In genomic region chr14:23567186-23568020, GRCh38 we compare ENCODE assay signal across 1 cellular context.
A peak's percentile ranks its signal among the peaks of the same experiment; 100 is the strongest.
TF ChIP-seq lines count a peak whose summit lies in the region.

A gene with protein sequence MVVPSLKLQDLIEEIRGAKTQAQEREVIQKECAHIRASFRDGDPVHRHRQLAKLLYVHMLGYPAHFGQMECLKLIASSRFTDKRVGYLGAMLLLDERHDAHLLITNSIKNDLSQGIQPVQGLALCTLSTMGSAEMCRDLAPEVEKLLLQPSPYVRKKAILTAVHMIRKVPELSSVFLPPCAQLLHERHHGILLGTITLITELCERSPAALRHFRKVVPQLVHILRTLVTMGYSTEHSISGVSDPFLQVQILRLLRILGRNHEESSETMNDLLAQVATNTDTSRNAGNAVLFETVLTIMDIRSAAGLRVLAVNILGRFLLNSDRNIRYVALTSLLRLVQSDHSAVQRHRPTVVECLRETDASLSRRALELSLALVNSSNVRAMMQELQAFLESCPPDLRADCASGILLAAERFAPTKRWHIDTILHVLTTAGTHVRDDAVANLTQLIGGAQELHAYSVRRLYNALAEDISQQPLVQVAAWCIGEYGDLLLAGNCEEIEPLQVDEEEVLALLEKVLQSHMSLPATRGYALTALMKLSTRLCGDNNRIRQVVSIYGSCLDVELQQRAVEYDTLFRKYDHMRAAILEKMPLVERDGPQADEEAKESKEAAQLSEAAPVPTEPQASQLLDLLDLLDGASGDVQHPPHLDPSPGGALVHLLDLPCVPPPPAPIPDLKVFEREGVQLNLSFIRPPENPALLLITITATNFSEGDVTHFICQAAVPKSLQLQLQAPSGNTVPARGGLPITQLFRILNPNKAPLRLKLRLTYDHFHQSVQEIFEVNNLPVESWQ (minus strand): TSS chr14:23567791. CDS start chr14:23567314, 477 bp downstream.

TF ChIP-seq in HepG2, 621 proteins besides CTCF, POLR2A, EP300 and RAD21 (continued from another document and continues in another):
- TF ChIP-seq ZNF577 (CRISPR knock-in tag; IDR thresholded peaks at IDR 0.05; ENCODE audit: borderline replicate concordance, low read depth) (0 out of 2 replicates have a peak, but pooled peaks have one; percentile 80), ZNF253 (CRISPR knock-in tag; IDR thresholded peaks at IDR 0.05; ENCODE audit: borderline replicate concordance) (peak; percentile 89; the same call in 1 of the 2 replicates), NFE2L1 (CRISPR knock-in tag; IDR thresholded peaks at IDR 0.05; ENCODE audit: borderline replicate concordance) (peak; percentile 78; the same call in 1 of the 2 replicates), MLLT10 (CRISPR knock-in tag; IDR thresholded peaks at IDR 0.05) (no peak), FOSL2 (CRISPR knock-in tag; IDR thresholded peaks at IDR 0.05) (peak; percentile 76), ZNF180 (CRISPR knock-in tag; IDR thresholded peaks at IDR 0.05; ENCODE audit: borderline replicate concordance, low read depth) (no peak), GATAD1 (CRISPR knock-in tag; IDR thresholded peaks at IDR 0.05) (peak; percentile 88), HNRNPL (IDR thresholded peaks at IDR 0.05; ENCODE audit: low read depth, low read length) (peak; percentile 64), AKNA (CRISPR knock-in tag; IDR thresholded peaks at IDR 0.05; ENCODE audit: borderline replicate concordance) (no peak), AKAP8 (CRISPR knock-in tag; IDR thresholded peaks at IDR 0.05) (no peak), ARID2 (CRISPR knock-in tag; IDR thresholded peaks at IDR 0.05; ENCODE audit: borderline replicate concordance) (no peak; the same call in 1 of the 2 replicates), ZBTB20 (CRISPR knock-in tag; IDR thresholded peaks at IDR 0.05; ENCODE audit: borderline replicate concordance, low read depth) (peak; percentile 87; the same call in 1 of the 2 replicates), ZSCAN30 (CRISPR knock-in tag; IDR thresholded peaks at IDR 0.05) (no peak), ZBTB25 (CRISPR knock-in tag; IDR thresholded peaks at IDR 0.05) (peak; percentile 96), ZFAT (CRISPR knock-in tag; conservative IDR thresholded peaks at IDR 0.05) (no peak), ZFP36 (IDR thresholded peaks at IDR 0.05; ENCODE audit: borderline replicate concordance, low read depth, low read length, partially characterized antibody) (no peak), SOX5 (CRISPR knock-in tag; IDR thresholded peaks at IDR 0.05; ENCODE audit: borderline replicate concordance) (peak; percentile 64), AFF4 (CRISPR knock-in tag; IDR thresholded peaks at IDR 0.05) (no peak), CBX2 (IDR thresholded peaks at IDR 0.05; ENCODE audit: low read depth, low read length) (no peak), CBX2 (CRISPR knock-in tag; IDR thresholded peaks at IDR 0.05; ENCODE audit: low read depth) (no peak), NRL (CRISPR knock-in tag; IDR thresholded peaks at IDR 0.05; ENCODE audit: borderline replicate concordance) (peak; percentile 91), ZBTB42 (CRISPR knock-in tag; IDR thresholded peaks at IDR 0.05) (peak; percentile 70; the same call in 1 of the 2 replicates), ZSCAN25 (CRISPR knock-in tag; IDR thresholded peaks at IDR 0.05) (peak; percentile 79), ZNF607 (CRISPR knock-in tag; IDR thresholded peaks at IDR 0.05; ENCODE audit: borderline replicate concordance) (peak; percentile 97), HMGA1 (CRISPR knock-in tag; conservative IDR thresholded peaks at IDR 0.05) (no peak), ZNF24 (IDR thresholded peaks at IDR 0.05) (no peak)
- TF ChIP-seq, protein P1, sequence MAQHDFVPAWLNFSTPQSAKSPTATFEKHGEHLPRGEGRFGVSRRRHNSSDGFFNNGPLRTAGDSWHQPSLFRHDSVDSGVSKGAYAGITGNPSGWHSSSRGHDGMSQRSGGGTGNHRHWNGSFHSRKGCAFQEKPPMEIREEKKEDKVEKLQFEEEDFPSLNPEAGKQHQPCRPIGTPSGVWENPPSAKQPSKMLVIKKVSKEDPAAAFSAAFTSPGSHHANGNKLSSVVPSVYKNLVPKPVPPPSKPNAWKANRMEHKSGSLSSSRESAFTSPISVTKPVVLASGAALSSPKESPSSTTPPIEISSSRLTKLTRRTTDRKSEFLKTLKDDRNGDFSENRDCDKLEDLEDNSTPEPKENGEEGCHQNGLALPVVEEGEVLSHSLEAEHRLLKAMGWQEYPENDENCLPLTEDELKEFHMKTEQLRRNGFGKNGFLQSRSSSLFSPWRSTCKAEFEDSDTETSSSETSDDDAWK (CRISPR knock-in tag; IDR thresholded peaks at IDR 0.05) = no peak
- TF ChIP-seq, protein P2, sequence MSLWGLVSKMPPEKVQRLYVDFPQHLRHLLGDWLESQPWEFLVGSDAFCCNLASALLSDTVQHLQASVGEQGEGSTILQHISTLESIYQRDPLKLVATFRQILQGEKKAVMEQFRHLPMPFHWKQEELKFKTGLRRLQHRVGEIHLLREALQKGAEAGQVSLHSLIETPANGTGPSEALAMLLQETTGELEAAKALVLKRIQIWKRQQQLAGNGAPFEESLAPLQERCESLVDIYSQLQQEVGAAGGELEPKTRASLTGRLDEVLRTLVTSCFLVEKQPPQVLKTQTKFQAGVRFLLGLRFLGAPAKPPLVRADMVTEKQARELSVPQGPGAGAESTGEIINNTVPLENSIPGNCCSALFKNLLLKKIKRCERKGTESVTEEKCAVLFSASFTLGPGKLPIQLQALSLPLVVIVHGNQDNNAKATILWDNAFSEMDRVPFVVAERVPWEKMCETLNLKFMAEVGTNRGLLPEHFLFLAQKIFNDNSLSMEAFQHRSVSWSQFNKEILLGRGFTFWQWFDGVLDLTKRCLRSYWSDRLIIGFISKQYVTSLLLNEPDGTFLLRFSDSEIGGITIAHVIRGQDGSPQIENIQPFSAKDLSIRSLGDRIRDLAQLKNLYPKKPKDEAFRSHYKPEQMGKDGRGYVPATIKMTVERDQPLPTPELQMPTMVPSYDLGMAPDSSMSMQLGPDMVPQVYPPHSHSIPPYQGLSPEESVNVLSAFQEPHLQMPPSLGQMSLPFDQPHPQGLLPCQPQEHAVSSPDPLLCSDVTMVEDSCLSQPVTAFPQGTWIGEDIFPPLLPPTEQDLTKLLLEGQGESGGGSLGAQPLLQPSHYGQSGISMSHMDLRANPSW (CRISPR knock-in tag; IDR thresholded peaks at IDR 0.05; ENCODE audit: borderline replicate concordance) = peak; percentile 77; the same call in 1 of the 2 replicates
- TF ChIP-seq, protein P3, sequence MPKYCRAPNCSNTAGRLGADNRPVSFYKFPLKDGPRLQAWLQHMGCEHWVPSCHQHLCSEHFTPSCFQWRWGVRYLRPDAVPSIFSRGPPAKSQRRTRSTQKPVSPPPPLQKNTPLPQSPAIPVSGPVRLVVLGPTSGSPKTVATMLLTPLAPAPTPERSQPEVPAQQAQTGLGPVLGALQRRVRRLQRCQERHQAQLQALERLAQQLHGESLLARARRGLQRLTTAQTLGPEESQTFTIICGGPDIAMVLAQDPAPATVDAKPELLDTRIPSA (CRISPR knock-in tag; IDR thresholded peaks at IDR 0.05; ENCODE audit: borderline replicate concordance) = no peak
- TF ChIP-seq, protein P4, sequence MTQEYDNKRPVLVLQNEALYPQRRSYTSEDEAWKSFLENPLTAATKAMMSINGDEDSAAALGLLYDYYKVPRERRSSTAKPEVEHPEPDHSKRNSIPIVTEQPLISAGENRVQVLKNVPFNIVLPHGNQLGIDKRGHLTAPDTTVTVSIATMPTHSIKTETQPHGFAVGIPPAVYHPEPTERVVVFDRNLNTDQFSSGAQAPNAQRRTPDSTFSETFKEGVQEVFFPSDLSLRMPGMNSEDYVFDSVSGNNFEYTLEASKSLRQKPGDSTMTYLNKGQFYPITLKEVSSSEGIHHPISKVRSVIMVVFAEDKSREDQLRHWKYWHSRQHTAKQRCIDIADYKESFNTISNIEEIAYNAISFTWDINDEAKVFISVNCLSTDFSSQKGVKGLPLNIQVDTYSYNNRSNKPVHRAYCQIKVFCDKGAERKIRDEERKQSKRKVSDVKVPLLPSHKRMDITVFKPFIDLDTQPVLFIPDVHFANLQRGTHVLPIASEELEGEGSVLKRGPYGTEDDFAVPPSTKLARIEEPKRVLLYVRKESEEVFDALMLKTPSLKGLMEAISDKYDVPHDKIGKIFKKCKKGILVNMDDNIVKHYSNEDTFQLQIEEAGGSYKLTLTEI (CRISPR knock-in tag; conservative IDR thresholded peaks at IDR 0.05) = no peak
- TF ChIP-seq, protein P5, sequence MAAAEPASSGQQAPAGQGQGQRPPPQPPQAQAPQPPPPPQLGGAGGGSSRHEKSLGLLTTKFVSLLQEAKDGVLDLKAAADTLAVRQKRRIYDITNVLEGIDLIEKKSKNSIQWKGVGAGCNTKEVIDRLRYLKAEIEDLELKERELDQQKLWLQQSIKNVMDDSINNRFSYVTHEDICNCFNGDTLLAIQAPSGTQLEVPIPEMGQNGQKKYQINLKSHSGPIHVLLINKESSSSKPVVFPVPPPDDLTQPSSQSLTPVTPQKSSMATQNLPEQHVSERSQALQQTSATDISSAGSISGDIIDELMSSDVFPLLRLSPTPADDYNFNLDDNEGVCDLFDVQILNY (CRISPR knock-in tag; conservative IDR thresholded peaks at IDR 0.05) = peak; percentile 78; the same call in 1 of the 2 replicates
